10 cellular contexts compared by ENCODE assay signal in the genomic region with DNA sequence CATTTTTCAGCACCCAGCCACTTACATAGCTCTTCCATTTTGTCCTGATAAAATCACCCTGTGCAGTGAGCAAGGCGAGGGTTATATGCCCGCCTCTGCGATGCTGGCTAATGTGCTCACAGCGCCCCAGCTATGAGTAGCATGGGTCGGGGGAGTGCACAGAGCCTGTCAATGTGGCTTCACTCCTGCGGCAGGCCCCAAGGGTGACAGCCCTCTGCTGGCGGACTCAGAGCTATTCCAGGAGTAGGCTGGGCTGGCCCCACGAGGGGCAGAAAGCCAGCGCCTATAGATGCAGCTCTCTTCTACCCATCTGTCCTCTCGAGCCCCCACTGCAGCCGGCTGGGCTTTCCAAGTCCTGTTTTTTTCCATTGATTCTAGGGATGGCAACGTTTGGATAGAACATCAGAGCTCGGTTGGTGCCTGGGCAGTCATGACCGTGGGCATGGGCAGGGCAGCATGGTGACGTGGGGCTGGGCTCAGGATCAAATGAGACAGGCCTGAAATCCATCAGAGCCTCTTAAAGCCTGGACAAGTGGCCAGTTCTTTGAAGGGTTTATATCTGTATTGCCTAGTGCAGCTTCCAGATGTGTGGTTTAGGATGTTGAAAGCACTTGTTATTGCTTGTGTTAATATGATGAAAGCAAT.
DNase-seq lines count a peak whose midpoint lies in the region; ATAC-seq, FAIRE-seq and TF ChIP-seq lines count a peak whose summit lies in the region.
"Had no signal": no experiment of that assay in that cellular context is flagged by ENCODE, and none has a peak within 500 bp of the region (broad histone marks: within the 10 kb centered on the region; RNA-seq: fewer than 3 reads in every experiment).

No MANE protein-coding gene starts in this region.

- TF ChIP-seq CTCF in A549 (IDR thresholded peaks at IDR 0.05) (no peak), GM13977 (IDR thresholded peaks at IDR 0.05; ENCODE audit: extremely low read depth, insufficient read depth, missing control alignments) (no peak)

- peak; percentile 12 to 70; a peak in 3 of 6 replicates for ATAC-seq in A549
- ATAC-seq in stimulated activated naive CD8-positive, alpha-beta T cell treated with anti-CD3 and anti-CD28 coated beads, Interleukin-15, Interleukin-2, amounts not matched to agents 100 U/mL and 50 U/mL, for 24 hours: no peak
- ATAC-seq in GM19351 (IDR thresholded peaks at IDR 0.05; ENCODE audit: unreplicated experiment): no peak

- H3K4me1 ChIP-seq in A549: peaks cover 41% of the 10 kb centered on the region

- H3K4me3 ChIP-seq in A549: no peak overlapping the region
- H3K4me3 ChIP-seq: BLaER1 treated with 17β-estradiol and CSF1 and Interleukin-3, amounts not matched to agents 10 nM and 100 nM had no signal

- no peak overlapping the region for H3K4me2 ChIP-seq in A549
- H3K4me2 ChIP-seq: BLaER1 treated with 17β-estradiol and CSF1 and Interleukin-3, amounts not matched to agents 10 nM and 100 nM had no signal

- TF ChIP-seq EP300 in A549 (IDR thresholded peaks at IDR 0.05): no peak

- WGBS in A549 (ENCODE audit: missing lambda C conversion rate): 79% methylated on average over 15 of the region's 15 CpGs

- FAIRE-seq in A549 (lab: Jason Lieb, UNC): no peak

- TF ChIP-seq POLR2A in A549 (IDR thresholded peaks at IDR 0.05; ENCODE audit: low read length): no peak

- no peak; a peak in 1 of 5 replicates for TF ChIP-seq RAD21 in A549 (conservative IDR thresholded peaks at IDR 0.05 in 1 of 2, IDR thresholded peaks at IDR 0.05 in 1 of 2)

- CTCF ChIA-PET in A549 (lab: Yijun Ruan, JAX): interaction anchor here (0.7 to 2.4 kb wide), 4 partner anchors 18 to 130 kb away, joined by 3 to 9 read pairs (median 5); no protein-coding TSS in a partner anchor

- DNase-seq in A549 (ENCODE audit: low read depth in 1 of 2, low spot score in 1 of 2) (no peak), Kasumi-1 (lab: John Stamatoyannopoulos, UW) (peak; percentile 9 to 20), cerebellar cortex (ENCODE audit: low spot score) (peak; percentile 65), left kidney (ENCODE audit: low read depth, low spot score) (peak; percentile 75), GM13977 (ENCODE audit: low spot score) (no peak), COLO829 (ENCODE audit: low spot score) (no peak)
- no peak for DNase-seq in stimulated activated naive CD8-positive, alpha-beta T cell treated with anti-CD3 and anti-CD28 coated beads, Interleukin-15, Interleukin-2, amounts not matched to agents 100 U/mL and 50 U/mL, for 24 hours
- DNase-seq: OCI-M1 had no signal

- peak overlapping the region in 1 of 2 experiments; percentile 81; a peak in 3 of 6 replicates for H3K27ac ChIP-seq in A549
- H3K27ac ChIP-seq: BLaER1 treated with 17β-estradiol and CSF1 and Interleukin-3, amounts not matched to agents 10 nM and 100 nM had no signal

- POLR2A ChIA-PET in A549 (lab: Yijun Ruan, JAX): no interaction called here

- in situ Hi-C loops in GM13977 (cut with MboI; ENCODE audit: low pct_unique_long_range_greater_than_20kb, low sequenced_read_pairs, unreplicated experiment): no loop called here

- peaks cover 12% of the 10 kb centered on the region for H3K9me3 ChIP-seq in A549

TF ChIP-seq in A549, 52 proteins besides CTCF, POLR2A, EP300 and RAD21:
- TF ChIP-seq, protein P1, sequence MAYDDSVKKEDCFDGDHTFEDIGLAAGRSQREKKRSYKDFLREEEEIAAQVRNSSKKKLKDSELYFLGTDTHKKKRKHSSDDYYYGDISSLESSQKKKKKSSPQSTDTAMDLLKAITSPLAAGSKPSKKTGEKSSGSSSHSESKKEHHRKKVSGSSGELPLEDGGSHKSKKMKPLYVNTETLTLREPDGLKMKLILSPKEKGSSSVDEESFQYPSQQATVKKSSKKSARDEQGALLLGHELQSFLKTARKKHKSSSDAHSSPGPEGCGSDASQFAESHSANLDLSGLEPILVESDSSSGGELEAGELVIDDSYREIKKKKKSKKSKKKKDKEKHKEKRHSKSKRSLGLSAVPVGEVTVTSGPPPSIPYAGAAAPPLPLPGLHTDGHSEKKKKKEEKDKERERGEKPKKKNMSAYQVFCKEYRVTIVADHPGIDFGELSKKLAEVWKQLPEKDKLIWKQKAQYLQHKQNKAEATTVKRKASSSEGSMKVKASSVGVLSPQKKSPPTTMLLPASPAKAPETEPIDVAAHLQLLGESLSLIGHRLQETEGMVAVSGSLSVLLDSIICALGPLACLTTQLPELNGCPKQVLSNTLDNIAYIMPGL (CRISPR knock-in tag; IDR thresholded peaks at IDR 0.05; ENCODE audit: borderline replicate concordance): no peak
- TF ChIP-seq, protein P2, sequence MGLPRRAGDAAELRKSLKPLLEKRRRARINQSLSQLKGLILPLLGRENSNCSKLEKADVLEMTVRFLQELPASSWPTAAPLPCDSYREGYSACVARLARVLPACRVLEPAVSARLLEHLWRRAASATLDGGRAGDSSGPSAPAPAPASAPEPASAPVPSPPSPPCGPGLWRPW (IDR thresholded peaks at IDR 0.05): no peak
- TF ChIP-seq ZSCAN20 (CRISPR knock-in tag; IDR thresholded peaks at IDR 0.05) (no peak), RARB (CRISPR knock-in tag; IDR thresholded peaks at IDR 0.05) (no peak), RFX5 (IDR thresholded peaks at IDR 0.05) (no peak), NPAS2 (CRISPR knock-in tag; IDR thresholded peaks at IDR 0.05; ENCODE audit: borderline replicate concordance) (no peak), PHF8 (IDR thresholded peaks at IDR 0.05; ENCODE audit: borderline replicate concordance, low read depth) (no peak), GATA3 (IDR thresholded peaks at IDR 0.05; ENCODE audit: borderline replicate concordance) (no peak), CEBPB (IDR thresholded peaks at IDR 0.05) (no peak), TFCP2L1 (CRISPR knock-in tag; IDR thresholded peaks at IDR 0.05) (no peak), SMC3 (IDR thresholded peaks at IDR 0.05) (no peak), FOSL2 (IDR thresholded peaks at IDR 0.05) (no peak), FOSL2 (CRISPR knock-in tag; IDR thresholded peaks at IDR 0.05) (no peak), SREBF2 (IDR thresholded peaks at IDR 0.05) (no peak), HOXA7 (CRISPR knock-in tag; IDR thresholded peaks at IDR 0.05) (no peak), NFE2L2 (conservative IDR thresholded peaks at IDR 0.05; ENCODE audit: low read length) (no peak), HOXB13 (CRISPR knock-in tag; IDR thresholded peaks at IDR 0.05; ENCODE audit: low read depth) (no peak), EHMT2 (IDR thresholded peaks at IDR 0.05; ENCODE audit: low read depth) (no peak), FOXS1 (CRISPR knock-in tag; IDR thresholded peaks at IDR 0.05) (no peak)
- TF ChIP-seq, protein P3, sequence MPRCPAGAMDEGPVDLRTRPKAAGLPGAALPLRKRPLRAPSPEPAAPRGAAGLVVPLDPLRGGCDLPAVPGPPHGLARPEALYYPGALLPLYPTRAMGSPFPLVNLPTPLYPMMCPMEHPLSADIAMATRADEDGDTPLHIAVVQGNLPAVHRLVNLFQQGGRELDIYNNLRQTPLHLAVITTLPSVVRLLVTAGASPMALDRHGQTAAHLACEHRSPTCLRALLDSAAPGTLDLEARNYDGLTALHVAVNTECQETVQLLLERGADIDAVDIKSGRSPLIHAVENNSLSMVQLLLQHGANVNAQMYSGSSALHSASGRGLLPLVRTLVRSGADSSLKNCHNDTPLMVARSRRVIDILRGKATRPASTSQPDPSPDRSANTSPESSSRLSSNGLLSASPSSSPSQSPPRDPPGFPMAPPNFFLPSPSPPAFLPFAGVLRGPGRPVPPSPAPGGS (IDR thresholded peaks at IDR 0.05): no peak

Comparison
In these comparisons a context has a peak if more than half of its experiments do, and no peak if none do; other contexts are left out.
1. ATAC-seq: peak in A549 (2 of 2); none in stimulated activated naive CD8-positive, alpha-beta T cell treated with anti-CD3 and anti-CD28 coated beads, Interleukin-15, Interleukin-2, amounts not matched to agents 100 U/mL and 50 U/mL, for 24 hours (single experiment) and GM19351 (single experiment).
2. DNase-seq: peak in Kasumi-1 (2 of 2), cerebellar cortex (single experiment) and left kidney (single experiment); none in A549 (0 of 2), GM13977 (single experiment), COLO829 (single experiment) and stimulated activated naive CD8-positive, alpha-beta T cell treated with anti-CD3 and anti-CD28 coated beads, Interleukin-15, Interleukin-2, amounts not matched to agents 100 U/mL and 50 U/mL, for 24 hours (single experiment).